Comparison of ENCODE assay signal across 8 cellular contexts in genomic region chr16:63289834-63290460, GRCh38.
A peak's percentile ranks its signal among the peaks of the same experiment; 100 is the strongest.
DNase-seq lines count a peak whose midpoint lies in the region; ATAC-seq and TF ChIP-seq lines count a peak whose summit lies in the region.
"Had no signal": no experiment of that assay in that cellular context is flagged by ENCODE, and none has a peak within 500 bp of the region (broad histone marks: within the 10 kb centered on the region; RNA-seq: fewer than 3 reads in every experiment).

No MANE protein-coding gene starts in this region.

- H3K9me3 ChIP-seq in RWPE2 (ENCODE audit: severe bottlenecking) (no peaks in the 10 kb centered on the region), prostate gland (no peaks in the 10 kb centered on the region)

- H3K4me3 ChIP-seq in LNCaP clone FGC (ENCODE audit: low read depth, low read length) (no peak overlapping the region), RWPE2 (ENCODE audit: severe bottlenecking) (no peak overlapping the region), prostate gland (no peak overlapping the region)

- TF ChIP-seq CTCF in GM12873 (IDR thresholded peaks at IDR 0.05; ENCODE audit: insufficient read depth, low read depth, low read length, missing control alignments) (peak; percentile 83), LNCaP clone FGC (IDR thresholded peaks at IDR 0.05; ENCODE audit: control insufficient read depth, extremely low read depth, insufficient read depth) (peak; percentile 82), RWPE2 (IDR thresholded peaks at IDR 0.05; ENCODE audit: poor library complexity, severe bottlenecking) (peak; percentile 89), prostate gland (IDR thresholded peaks at IDR 0.05) (peak in 3 of 4 experiments; percentile 16 to 35 (median 28))

- DNase-seq in LNCaP clone FGC (ENCODE audit: low read depth) (peak; percentile 14), RWPE2 (ENCODE audit: low spot score) (no peak), glomerular visceral epithelial cell (ENCODE audit: extremely low spot score) (peak; percentile 39), prostate gland (ENCODE audit: low spot score) (no peak)
- DNase-seq: activated B cell treated with CpG ODN at 0.5 μM for 24 hours had no signal

- H3K36me3 ChIP-seq in RWPE2 (ENCODE audit: low read depth) (no peaks in the 10 kb centered on the region), prostate gland (no peaks in the 10 kb centered on the region)

- no peak for TF ChIP-seq POLR2A in prostate gland (IDR thresholded peaks at IDR 0.05)

- H3K27ac ChIP-seq in RWPE2 (ENCODE audit: poor library complexity, severe bottlenecking) (no peak overlapping the region), prostate gland (no peak overlapping the region)

- ATAC-seq in RWPE2 (ENCODE audit: low read depth) (peak; percentile 75), HG03378 (IDR thresholded peaks at IDR 0.05; ENCODE audit: unreplicated experiment) (no peak), HG02938 (IDR thresholded peaks at IDR 0.05; ENCODE audit: unreplicated experiment) (no peak)

- intact Hi-C loops in prostate gland (cut with DNase I) = no loop called here

- 50% methylated on average over 16 of the region's 16 CpGs for WGBS in prostate gland

- H3K27me3 ChIP-seq in RWPE2 (ENCODE audit: insufficient read depth, poor library complexity, severe bottlenecking) (no peaks in the 10 kb centered on the region), prostate gland (replicated peaks; ENCODE audit: insufficient read depth) (no peaks in the 10 kb centered on the region)

- H3K4me1 ChIP-seq in RWPE2 (ENCODE audit: insufficient read depth, poor library complexity, severe bottlenecking) (no peaks in the 10 kb centered on the region), prostate gland (replicated peaks) (no peaks in the 10 kb centered on the region)

Comparison
In these comparisons a context has a peak if more than half of its experiments do, and no peak if none do; other contexts are left out.
1. CTCF ChIP-seq: peak in every context shown above with its lines; median percentile 89 in RWPE2; 83 in GM12873; 82 in LNCaP clone FGC; 28 in prostate gland.
2. DNase-seq: peak in LNCaP clone FGC (single experiment) and glomerular visceral epithelial cell (single experiment); none in RWPE2 (single experiment) and prostate gland (single experiment).